9 cellular contexts compared by ENCODE assay signal in the genomic region with DNA sequence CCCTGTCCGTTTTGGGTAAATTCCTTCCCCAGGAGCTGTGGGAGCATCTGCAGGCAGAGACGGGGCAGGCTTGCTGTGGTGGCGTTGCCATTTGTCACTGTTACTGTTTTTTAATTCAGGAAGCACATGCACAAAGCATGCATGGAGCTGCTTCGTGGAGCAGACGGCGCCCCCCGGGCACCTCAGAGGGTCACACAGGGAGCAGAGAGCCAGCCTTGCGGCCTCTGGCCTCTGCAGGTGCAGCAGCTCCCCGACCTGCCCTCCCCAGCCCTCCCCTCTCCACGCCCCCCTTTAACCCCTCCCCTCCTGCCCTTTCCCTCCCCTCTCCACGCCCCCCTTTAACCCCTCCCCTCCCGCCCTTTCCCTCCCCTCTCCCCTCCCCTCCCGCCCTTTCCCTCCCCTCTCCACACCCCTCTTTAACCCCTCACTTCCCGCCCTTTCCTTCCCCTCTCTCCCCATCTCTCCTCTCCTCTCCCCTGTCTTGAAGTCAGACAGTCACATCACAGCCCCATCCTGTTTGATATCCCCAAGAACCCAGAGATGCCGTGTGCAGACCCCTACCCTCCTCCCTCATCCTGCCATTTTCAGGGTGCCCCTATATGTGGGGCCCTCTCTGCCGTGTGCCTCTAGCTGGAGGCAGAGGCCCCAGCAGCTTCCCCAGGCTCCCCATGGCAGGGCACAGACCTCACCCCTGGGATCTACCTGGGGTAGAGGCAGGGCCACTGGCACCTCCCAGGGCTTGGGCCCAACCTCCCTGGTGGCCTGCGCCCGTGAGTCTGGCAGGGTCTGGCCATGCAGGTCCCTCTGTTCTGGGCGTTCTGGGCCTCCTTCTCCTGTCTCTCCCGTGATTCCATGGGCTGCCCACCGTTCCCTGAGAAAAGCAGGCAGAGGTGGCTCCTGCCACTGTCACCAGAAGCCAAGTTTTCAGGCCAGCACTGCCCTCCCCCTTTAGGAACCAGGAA. TPM values are rescaled to one million over a fixed set of nuclear protein-coding genes. Genes with fewer than 3 reads are reported as not detected.
DNase-seq lines count a peak whose midpoint lies in the region; ATAC-seq and TF ChIP-seq lines count a peak whose summit lies in the region.
"Had no signal": no experiment of that assay in that cellular context is flagged by ENCODE, and none has a peak within 500 bp of the region (broad histone marks: within the 10 kb centered on the region; RNA-seq: fewer than 3 reads in every experiment).

No MANE protein-coding gene starts in this region.

- DNase-seq in DMS79 treated with DMSO at 0.1 percent for 48 hours (lab: John Stamatoyannopoulos, UW) (peak; percentile 19), DMS79 (lab: John Stamatoyannopoulos, UW) (no peak), NCI-H69 (lab: John Stamatoyannopoulos, UW) (peak; percentile 95), foreskin fibroblast (peak; percentile 57 to 67), spleen (peak; percentile 86), superior temporal gyrus (ENCODE audit: extremely low spot score) (no peak)
- DNase-seq in activated effector memory CD4-positive, alpha-beta T cell treated with Interleukin-2 at 50 U/mL for 16 hours, result peak; percentile 15

- no peaks in the 10 kb centered on the region for H3K9me3 ChIP-seq in spleen

- intact Hi-C loops in spleen (cut with DNase I; ENCODE audit: low total_unique reads), result no loop called here

- no peaks in the 10 kb centered on the region for H3K36me3 ChIP-seq in spleen

- no peak for TF ChIP-seq CTCF in foreskin fibroblast (IDR thresholded peaks at IDR 0.05; ENCODE audit: low read depth, low read length)
- no peak for TF ChIP-seq CTCF in spleen (IDR thresholded peaks at IDR 0.05 in 8 of 11, conservative IDR thresholded peaks at IDR 0.05 in 3 of 11)

- no peak for TF ChIP-seq POLR2A in spleen (IDR thresholded peaks at IDR 0.05)

- peak overlapping the region; percentile 19 to 94 (median 92) for H3K27ac ChIP-seq in spleen
- H3K27ac ChIP-seq: 22Rv1 had no signal

- peaks cover 33 to 68% (median 55%) of the 10 kb centered on the region in 6 donors for H3K4me1 ChIP-seq in spleen

- no peak for ATAC-seq in GM21825 (IDR thresholded peaks at IDR 0.05; ENCODE audit: unreplicated experiment)

- 21 to 31% (median 26%) methylated on average over 17 to 21 of the region's 21 CpGs for WGBS in spleen, 5 donors

- H3K4me3 ChIP-seq in foreskin fibroblast (ENCODE audit: low read depth in 1 of 2, low read length in 2 of 2) (no peak overlapping the region), spleen (peak overlapping the region in 3 of 8 donors; percentile 6 to 53 (median 14))

- peaks cover 0 to 40% (median 0%) of the 10 kb centered on the region in 7 donors for H3K27me3 ChIP-seq in spleen (replicated peaks in 1 of 7)

RNA-seq across cellular contexts. Expression of a gene that starts 29.6 kb away (rescaled TPM):
- 10 to 100 TPM; 32.3 to 45.8 (median 34.0) TPM for total RNA-seq in spleen
- polyA plus RNA-seq in spleen, result 10 to 100 TPM; 28.0 to 45.3 (median 35.0) TPM

Comparison
In these comparisons a context has a peak if more than half of its experiments do, and no peak if none do; other contexts are left out.
1. DNase-seq: peak in DMS79 treated with DMSO at 0.1 percent for 48 hours (single experiment), NCI-H69 (single experiment), activated effector memory CD4-positive, alpha-beta T cell treated with Interleukin-2 at 50 U/mL for 16 hours (single experiment), foreskin fibroblast (2 of 2) and spleen (single experiment); none in DMS79 (single experiment) and superior temporal gyrus (single experiment).